Comparison of ENCODE assay signal across 20 cellular contexts in genomic region chr1:20723537-20724363, GRCh38. TPM values are rescaled to one million over a fixed set of nuclear protein-coding genes. Genes with fewer than 3 reads are reported as not detected.
DNase-seq lines count a peak whose midpoint lies in the region; ATAC-seq, FAIRE-seq and TF ChIP-seq lines count a peak whose summit lies in the region.
"Had no signal": no experiment of that assay in that cellular context is flagged by ENCODE, and none has a peak within 500 bp of the region (broad histone marks: within the 10 kb centered on the region; RNA-seq: fewer than 3 reads in every experiment).

No MANE protein-coding gene starts in this region.

- H4K20me1 ChIP-seq in HepG2 (ENCODE audit: insufficient read depth, low read length) (no peaks in the 10 kb centered on the region), K562 (replicated peaks; ENCODE audit: control insufficient read depth, insufficient read depth, low read length) (peaks cover 13% of the 10 kb centered on the region), osteoblast (ENCODE audit: insufficient read depth, low read length) (no peaks in the 10 kb centered on the region)

- FAIRE-seq in HepG2 (lab: Jason Lieb, UNC) (no peak), K562 (lab: Jason Lieb, UNC) (no peak)
- FAIRE-seq: endothelial cell of umbilical vein had no signal

- TF ChIP-seq RAD21 in HepG2 (CRISPR knock-in tag; IDR thresholded peaks at IDR 0.05) (no peak), K562 (CRISPR knock-in tag; conservative IDR thresholded peaks at IDR 0.05 in 1 of 2, IDR thresholded peaks at IDR 0.05 in 1 of 2) (no peak)

- no peak for TF ChIP-seq POLR2A in right lobe of liver (IDR thresholded peaks at IDR 0.05)
- no peak for TF ChIP-seq POLR2A in HepG2 (IDR thresholded peaks at IDR 0.05; ENCODE audit: insufficient read depth in 1 of 2, low read depth in 2 of 2, low read length in 2 of 2)
- TF ChIP-seq POLR2A in K562 (conservative IDR thresholded peaks at IDR 0.05): no peak

- no TSS peak for BruUV-seq in HepG2 (replicated peaks; lab: Mats Ljungman, UMichigan)
- BruUV-seq in K562 (replicated peaks; lab: Mats Ljungman, UMichigan): no TSS peak

- H3K9ac ChIP-seq in HepG2 (ENCODE audit: insufficient read depth, low read depth, low read length) (no peak overlapping the region), K562 (ENCODE audit: insufficient read depth in 1 of 2, low read depth in 2 of 2, low read length in 2 of 2) (no peak overlapping the region; a peak in 1 of 4 replicates)

- no peak for ATAC-seq in right lobe of liver
- no peak for ATAC-seq in HepG2
- ATAC-seq in K562: no peak
- ATAC-seq in GM18498 (IDR thresholded peaks at IDR 0.05; ENCODE audit: unreplicated experiment): no peak
- ATAC-seq: CD8-positive, alpha-beta T cell; right cardiac atrium; T-helper 17 cell had no signal

- in situ Hi-C loops in HepG2 (cut with HindIII; ENCODE audit: extremely low pct_ligation_motif_present, low pct_unique_long_range_greater_than_20kb) (no loop called here), K562 (cut with MboI) (no loop called here)

- H2AFZ ChIP-seq in HepG2 (ENCODE audit: low read length) (no peak overlapping the region), K562 (ENCODE audit: low read depth, low read length) (no peak overlapping the region), osteoblast (ENCODE audit: low read length) (no peak overlapping the region)
- H2AFZ ChIP-seq: PC-9 had no signal

- TF ChIP-seq CTCF in right lobe of liver (IDR thresholded peaks at IDR 0.05) (no peak), HepG2 (CRISPR knock-in tag; IDR thresholded peaks at IDR 0.05) (no peak), K562 (IDR thresholded peaks at IDR 0.05 in 2 of 3, conservative IDR thresholded peaks at IDR 0.05 in 1 of 3; ENCODE audit: insufficient read depth in 2 of 3, low read depth in 1 of 3, low read length in 3 of 3) (no peak), osteoblast (IDR thresholded peaks at IDR 0.05; ENCODE audit: extremely low read depth, low read depth, low read length) (no peak)

- POLR2A ChIA-PET in HepG2 (lab: Yijun Ruan, JAX) (interaction anchor here (1.3 kb wide), 1 partner anchor 27 kb away, joined by 3 read pairs; no protein-coding TSS in a partner anchor), K562 (lab: Yijun Ruan, JAX) (interaction anchor here (0.8 to 1.5 kb wide), 3 partner anchors 10 to 55 kb away, joined by 3 to 5 read pairs (median 3); no protein-coding TSS in a partner anchor)

- intact Hi-C loops in right lobe of liver (cut with DNase I): no loop called here
- intact Hi-C loops in HepG2 (cut with micrococcal nuclease; ENCODE audit: unreplicated experiment): no loop called here
- intact Hi-C loops in K562 (cut with micrococcal nuclease): no loop called here

- CTCF ChIA-PET in HepG2 (lab: Yijun Ruan, JAX; ENCODE audit: low intra/inter-chr PET ratio, low total read pairs): no interaction called here
- CTCF ChIA-PET in K562 (lab: Yijun Ruan, JAX; ENCODE audit: low intra/inter-chr PET ratio): no interaction called here

- H3K27me3 ChIP-seq in right lobe of liver (no peaks in the 10 kb centered on the region), HepG2 (ENCODE audit: control insufficient read depth in 1 of 2, insufficient read depth in 2 of 2, low read length in 2 of 2) (peaks cover 3 to 13% of the 10 kb centered on the region in 2 experiments; a peak in 3 of 5 replicates), K562 (ENCODE audit: control insufficient read depth in 2 of 2, insufficient read depth in 2 of 2, low read length in 2 of 2) (peaks cover 18 to 77% of the 10 kb centered on the region in 2 experiments; a peak in 4 of 5 replicates), osteoblast (ENCODE audit: insufficient read depth, low read length) (peaks cover 2% of the 10 kb centered on the region)
- H3K27me3 ChIP-seq: SJSA1 had no signal

- H3K4me2 ChIP-seq in HepG2 (ENCODE audit: low read depth, low read length): no peak overlapping the region
- H3K4me2 ChIP-seq in K562 (ENCODE audit: insufficient read depth, low read length): no peak overlapping the region
- no peak overlapping the region for H3K4me2 ChIP-seq in osteoblast (ENCODE audit: insufficient read depth, low read length)
- H3K4me2 ChIP-seq: PC-9 had no signal

- WGBS in right lobe of liver (ENCODE audit: insufficient coverage, low coverage, low lambda C conversion rate, missing lambda C conversion rate): no CpG with 5 or more reads among the region's 35 CpGs
- 74% methylated on average over 26 of the region's 35 CpGs for WGBS in HepG2 (ENCODE audit: low lambda C conversion rate)
- 37% methylated on average over 32 of the region's 35 CpGs for WGBS in K562 (ENCODE audit: insufficient coverage, low coverage, missing lambda C conversion rate)

- H3K36me3 ChIP-seq in right lobe of liver (no peaks in the 10 kb centered on the region), HepG2 (replicated peaks in 1 of 2; ENCODE audit: control insufficient read depth in 1 of 2, insufficient read depth in 2 of 2, low read length in 2 of 2) (no peaks in the 10 kb centered on the region), K562 (ENCODE audit: control insufficient read depth, insufficient read depth, low read length) (no peaks in the 10 kb centered on the region), osteoblast (ENCODE audit: insufficient read depth, low read length) (no peaks in the 10 kb centered on the region)
- H3K36me3 ChIP-seq: heart right ventricle, SJSA1, suprapubic skin had no signal

- no peaks in the 10 kb centered on the region for H3K9me1 ChIP-seq in K562 (ENCODE audit: control insufficient read depth, insufficient read depth, low read length)

- H3K9me3 ChIP-seq in right lobe of liver (no peaks in the 10 kb centered on the region), HepG2 (ENCODE audit: low read length) (no peaks in the 10 kb centered on the region), K562 (replicated peaks; ENCODE audit: control insufficient read depth, insufficient read depth, low read depth, low read length) (no peaks in the 10 kb centered on the region; the same call in 1 of the 2 replicates), osteoblast (ENCODE audit: low read depth, low read length) (no peaks in the 10 kb centered on the region)
- H3K9me3 ChIP-seq: heart right ventricle, SJSA1, suprapubic skin had no signal

- no peaks in the 10 kb centered on the region for H3K4me1 ChIP-seq in right lobe of liver
- H3K4me1 ChIP-seq in HepG2 (ENCODE audit: insufficient read depth, low read length): peaks cover 8% of the 10 kb centered on the region; the same call in 1 of the 2 replicates
- H3K4me1 ChIP-seq in K562 (replicated peaks in 1 of 2; ENCODE audit: control insufficient read depth in 2 of 2, insufficient read depth in 2 of 2, low read length in 2 of 2): peaks cover 0 to 58% of the 10 kb centered on the region in 2 experiments; a peak in 2 of 5 replicates
- H3K4me1 ChIP-seq in osteoblast (ENCODE audit: insufficient read depth, low read length): no peaks in the 10 kb centered on the region
- H3K4me1 ChIP-seq: heart right ventricle, suprapubic skin had no signal

- H3K4me3 ChIP-seq in right lobe of liver (no peak overlapping the region), HepG2 (replicated peaks in 1 of 3; ENCODE audit: insufficient read depth in 1 of 3, low read depth in 2 of 3, low read length in 3 of 3) (no peak overlapping the region), K562 (no peak overlapping the region), osteoblast (ENCODE audit: insufficient read depth, low read length) (no peak overlapping the region)
- H3K4me3 ChIP-seq: heart right ventricle, PC-9, SJSA1, suprapubic skin had no signal

- H3K79me2 ChIP-seq in HepG2 (ENCODE audit: insufficient read depth, low read length): no peaks in the 10 kb centered on the region
- no peaks in the 10 kb centered on the region for H3K79me2 ChIP-seq in K562 (ENCODE audit: control insufficient read depth, insufficient read depth, low read length)
- H3K79me2 ChIP-seq in osteoblast (ENCODE audit: insufficient read depth, low read length): no peaks in the 10 kb centered on the region

- H3K27ac ChIP-seq in right lobe of liver (no peak overlapping the region), HepG2 (ENCODE audit: extremely low read length, insufficient read depth, low read length) (no peak overlapping the region), K562 (ENCODE audit: extremely low read depth, low read depth, low read length) (no peak overlapping the region), osteoblast (ENCODE audit: low read depth, low read length) (no peak overlapping the region)
- H3K27ac ChIP-seq: heart right ventricle, PC-9, SJSA1, suprapubic skin had no signal

- no peak for TF ChIP-seq EP300 in HepG2 (IDR thresholded peaks at IDR 0.05; ENCODE audit: low read depth in 2 of 2, low read length in 2 of 2)
- no peak for TF ChIP-seq EP300 in HepG2 (CRISPR knock-in tag; IDR thresholded peaks at IDR 0.05; ENCODE audit: borderline replicate concordance)
- TF ChIP-seq EP300 in K562 (IDR thresholded peaks at IDR 0.05; ENCODE audit: low read length): no peak

- peak; percentile 13 to 50 (median 48) for DNase-seq in right lobe of liver
- no peak for DNase-seq in HepG2 (ENCODE audit: low spot score)
- DNase-seq in K562 (ENCODE audit: extremely low read depth in 1 of 4, low spot score in 3 of 4): no peak
- DNase-seq in osteoblast (ENCODE audit: insufficient read length, low spot score, missing footprints): peak; percentile 68
- no peak for DNase-seq in AG20443 (ENCODE audit: low spot score)
- no peak for DNase-seq in glomerular visceral epithelial cell (ENCODE audit: extremely low spot score)
- DNase-seq: DMS53, heart right ventricle, NCI-H187, NCI-H2227 treated with DMSO at 0.1 percent for 48 hours, occipital lobe, PC-9 had no signal

RNA-seq across cellular contexts. Expression of gene KIF17, which starts 5.9 kb away (rescaled TPM):
- 1 to 10 TPM; 1.0 to 3.2 (median 1.3) TPM for total RNA-seq in right lobe of liver
- total RNA-seq in HepG2 (2016; rRNA removed; fragmentation: Illumina TruSeq; extraction: Trizol): 0.24 and 0.25 TPM in 2 replicates
- not detected in 2 replicates for total RNA-seq in HepG2 (2016; cell fraction: cytosol; rRNA removed; fragmentation: Illumina TruSeq; extraction: Trizol; ENCODE audit: low read depth)
- total RNA-seq in HepG2 (2016; cell fraction: insoluble cytoplasmic fraction; rRNA removed; fragmentation: Illumina TruSeq; extraction: Trizol): 0.13 and 0.27 TPM in 2 replicates
- total RNA-seq in HepG2 (2016; cell fraction: membrane; rRNA removed; fragmentation: Illumina TruSeq; extraction: Trizol): 0.34 TPM in 1 of 2 replicates, not detected in the other
- total RNA-seq in HepG2 (2016; cell fraction: nucleus; rRNA removed; fragmentation: Illumina TruSeq; extraction: Trizol): 0.16 TPM in 1 of 2 replicates, not detected in the other
- polyA plus RNA-seq in HepG2 (2011; rRNA removed): 0.44 and 0.52 TPM in 2 replicates
- polyA plus RNA-seq in HepG2 (2011; cell fraction: cytosol; rRNA removed): 0.27 and 0.36 TPM in 2 replicates
- 0.63 and 0.69 TPM in 2 replicates for polyA plus RNA-seq in HepG2 (2011; cell fraction: nucleus; rRNA removed)
- polyA plus RNA-seq in HepG2 (2012): 0.35 and 0.60 TPM in 2 replicates
- 0.11 and 0.24 TPM in 2 replicates for polyA plus RNA-seq in HepG2 (2016; cell fraction: cytosol; fragmentation: Illumina TruSeq; extraction: Trizol; ENCODE audit: low read depth)
- 0.21 TPM in 1 of 2 replicates, not detected in the other for polyA plus RNA-seq in HepG2 (2016; cell fraction: insoluble cytoplasmic fraction; fragmentation: Illumina TruSeq; extraction: Trizol; ENCODE audit: low read depth)
- polyA plus RNA-seq in HepG2 (2016; cell fraction: membrane; fragmentation: Illumina TruSeq; extraction: Trizol; ENCODE audit: low read depth): 0.14 and 0.47 TPM in 2 replicates
- polyA plus RNA-seq in HepG2 (2016; cell fraction: nucleus; fragmentation: Illumina TruSeq; extraction: Trizol; ENCODE audit: insufficient read depth, low read depth): 0.36 TPM in 1 of 2 replicates, not detected in the other
- 0.78 TPM in 1 of 2 replicates, not detected in the other for polyA minus RNA-seq in HepG2 (2011; rRNA and poly(A)+ RNA removed; ENCODE audit: low replicate concordance)
- not detected in 2 replicates for polyA minus RNA-seq in HepG2 (2011; cell fraction: cytosol; rRNA and poly(A)+ RNA removed)
- 0.52 and 0.62 TPM in 2 replicates for polyA minus RNA-seq in HepG2 (2011; cell fraction: nucleus; rRNA and poly(A)+ RNA removed)
- total RNA-seq in K562 (2011; cell fraction: chromatin; rRNA removed; ENCODE audit: low replicate concordance): 0.69 TPM in 1 of 2 replicates, not detected in the other
- total RNA-seq in K562 (2011; cell fraction: nucleolus; rRNA removed): 0.50 and 0.66 TPM in 2 replicates
- total RNA-seq in K562 (2011; cell fraction: nucleoplasm; rRNA removed): 0.22 TPM in 1 of 2 replicates, not detected in the other
- 0.12 TPM in 1 of 2 replicates, not detected in the other for total RNA-seq in K562 (2014; rRNA removed)
- total RNA-seq in K562 (2014; rRNA removed; fragmentation: Illumina TruSeq; extraction: Trizol): not detected in 2 replicates
- total RNA-seq in K562 (2015; rRNA removed; fragmentation: Illumina TruSeq; extraction: Trizol): not detected in 2 replicates
- total RNA-seq in K562 (2021): 0.11 and 0.47 TPM in 2 replicates
- polyA plus RNA-seq in K562 (2011; rRNA removed): 0.08 and 0.10 TPM in 2 replicates
- 0.06 and 0.31 TPM in 2 replicates for polyA plus RNA-seq in K562 (2011; cell fraction: cytosol; rRNA removed)
- polyA plus RNA-seq in K562 (2011; cell fraction: nucleus; rRNA removed): 0.17 and 0.50 TPM in 2 replicates
- polyA plus RNA-seq in K562 (2012): 0.10 and 0.28 TPM in 2 replicates
- 0.04 TPM in 1 of 2 replicates, not detected in the other for polyA plus RNA-seq in K562 (2014; fragmentation: Illumina TruSeq; extraction: Trizol)
- polyA plus RNA-seq in K562 (2014; fragmentation: Nextera tagmentation; extraction: Ambion mirVana): under 1 TPM in 1 of 2 experiments, not detected in 1; 0.04 TPM
- polyA plus RNA-seq in K562 (2014; rRNA removed): 0.27 TPM in 1 of 2 replicates, not detected in the other
- polyA minus RNA-seq in K562 (2011; rRNA and poly(A)+ RNA removed): 0.36 and 0.46 TPM in 2 replicates
- 0.29 TPM in 1 of 2 replicates, not detected in the other for polyA minus RNA-seq in K562 (2011; cell fraction: cytosol; rRNA and poly(A)+ RNA removed)
- polyA minus RNA-seq in K562 (2011; cell fraction: nucleus; rRNA and poly(A)+ RNA removed): 0.11 and 0.27 TPM in 2 replicates
- 0.29 and 0.36 TPM in 2 replicates for total RNA-seq in osteoblast
- total RNA-seq: CD8-positive, alpha-beta T cell; HT-29 had no signal

RNA-seq across cellular contexts. Expression of gene SH2D5, which starts 8.8 kb away (rescaled TPM):
- total RNA-seq in right lobe of liver (1 to 10 TPM in 2 of 6 experiments, under 1 TPM in 1, not detected in 3; 0.80 to 1.8 (median 1.4) TPM), HepG2 (2016; rRNA removed; fragmentation: Illumina TruSeq; extraction: Trizol) (1.7 and 3.4 TPM in 2 replicates), K562 (2014; rRNA removed) (not detected in 2 replicates), K562 (2014; rRNA removed; fragmentation: Illumina TruSeq; extraction: Trizol) (not detected in 2 replicates), K562 (2015; rRNA removed; fragmentation: Illumina TruSeq; extraction: Trizol) (0.04 TPM in 1 of 2 replicates, not detected in the other), K562 (2021) (0.11 TPM in 1 of 2 replicates, not detected in the other), osteoblast (1.4 and 1.8 TPM in 2 replicates)
- 0.20 and 0.26 TPM in 2 replicates for total RNA-seq in HepG2 (2016; cell fraction: cytosol; rRNA removed; fragmentation: Illumina TruSeq; extraction: Trizol; ENCODE audit: low read depth)
- 1.6 and 2.0 TPM in 2 replicates for total RNA-seq in HepG2 (2016; cell fraction: insoluble cytoplasmic fraction; rRNA removed; fragmentation: Illumina TruSeq; extraction: Trizol)
- 1.4 and 1.8 TPM in 2 replicates for total RNA-seq in HepG2 (2016; cell fraction: membrane; rRNA removed; fragmentation: Illumina TruSeq; extraction: Trizol)
- 1.8 and 2.2 TPM in 2 replicates for total RNA-seq in HepG2 (2016; cell fraction: nucleus; rRNA removed; fragmentation: Illumina TruSeq; extraction: Trizol)
- polyA plus RNA-seq in HepG2 (2011; rRNA removed) (1.2 and 1.4 TPM in 2 replicates), K562 (2011; rRNA removed) (0.03 and 0.06 TPM in 2 replicates), K562 (2014; fragmentation: Illumina TruSeq; extraction: Trizol) (0.10 TPM in 1 of 2 replicates, not detected in the other), K562 (2014; fragmentation: Nextera tagmentation; extraction: Ambion mirVana) (not detected), K562 (2014; rRNA removed) (not detected in 2 replicates)
- polyA plus RNA-seq in HepG2 (2011; cell fraction: cytosol; rRNA removed): 0.87 and 0.92 TPM in 2 replicates
- polyA plus RNA-seq in HepG2 (2011; cell fraction: nucleus; rRNA removed): 7.0 and 10.0 TPM in 2 replicates
- polyA plus RNA-seq in HepG2 (2012): 0.94 and 1.8 TPM in 2 replicates
- 0.29 and 0.55 TPM in 2 replicates for polyA plus RNA-seq in HepG2 (2016; cell fraction: cytosol; fragmentation: Illumina TruSeq; extraction: Trizol; ENCODE audit: low read depth)
- polyA plus RNA-seq in HepG2 (2016; cell fraction: insoluble cytoplasmic fraction; fragmentation: Illumina TruSeq; extraction: Trizol; ENCODE audit: low read depth): 0.69 and 1.5 TPM in 2 replicates
- 0.64 and 0.86 TPM in 2 replicates for polyA plus RNA-seq in HepG2 (2016; cell fraction: membrane; fragmentation: Illumina TruSeq; extraction: Trizol; ENCODE audit: low read depth)
- 4.8 and 5.7 TPM in 2 replicates for polyA plus RNA-seq in HepG2 (2016; cell fraction: nucleus; fragmentation: Illumina TruSeq; extraction: Trizol; ENCODE audit: insufficient read depth, low read depth)
- 0.05 and 0.76 TPM in 2 replicates for polyA minus RNA-seq in HepG2 (2011; rRNA and poly(A)+ RNA removed; ENCODE audit: low replicate concordance)
- polyA minus RNA-seq in HepG2 (2011; cell fraction: cytosol; rRNA and poly(A)+ RNA removed): 0.40 and 1.4 TPM in 2 replicates
- 0.77 and 0.87 TPM in 2 replicates for polyA minus RNA-seq in HepG2 (2011; cell fraction: nucleus; rRNA and poly(A)+ RNA removed)
- total RNA-seq in K562 (2011; cell fraction: chromatin; rRNA removed; ENCODE audit: low replicate concordance): 0.25 TPM in 1 of 2 replicates, not detected in the other
- total RNA-seq in K562 (2011; cell fraction: nucleolus; rRNA removed): 0.17 and 0.26 TPM in 2 replicates
- total RNA-seq in K562 (2011; cell fraction: nucleoplasm; rRNA removed): 0.22 TPM in 1 of 2 replicates, not detected in the other
- 0.03 TPM in 1 of 2 replicates, not detected in the other for polyA plus RNA-seq in K562 (2011; cell fraction: cytosol; rRNA removed)
- polyA plus RNA-seq in K562 (2011; cell fraction: nucleus; rRNA removed): 0.13 and 0.15 TPM in 2 replicates
- not detected in 2 replicates for polyA plus RNA-seq in K562 (2012)
- not detected in 2 replicates for polyA minus RNA-seq in K562 (2011; rRNA and poly(A)+ RNA removed)
- polyA minus RNA-seq in K562 (2011; cell fraction: cytosol; rRNA and poly(A)+ RNA removed): not detected in 2 replicates
- 0.13 TPM in 1 of 2 replicates, not detected in the other for polyA minus RNA-seq in K562 (2011; cell fraction: nucleus; rRNA and poly(A)+ RNA removed)
- total RNA-seq: CD8-positive, alpha-beta T cell; T-helper 17 cell had no signal

Comparison
In these comparisons a context has a peak if more than half of its experiments do, and no peak if none do; other contexts are left out.
1. DNase-seq: peak in right lobe of liver (3 of 3) and osteoblast (single experiment); none in HepG2 (single experiment), K562 (0 of 4), AG20443 (single experiment) and glomerular visceral epithelial cell (single experiment).